Comparison of ENCODE assay signal across 13 cellular contexts in genomic region chr2:135050684-135051083, GRCh38. TPM values are rescaled to one million over a fixed set of nuclear protein-coding genes. Genes with fewer than 3 reads are reported as not detected.
DNase-seq lines count a peak whose midpoint lies in the region; ATAC-seq and TF ChIP-seq lines count a peak whose summit lies in the region.
"Had no signal": no experiment of that assay in that cellular context is flagged by ENCODE, and none has a peak within 500 bp of the region (broad histone marks: within the 10 kb centered on the region; RNA-seq: fewer than 3 reads in every experiment).

No MANE protein-coding gene starts in this region.

- no peak overlapping the region for H3K27ac ChIP-seq in OCI-LY7 (ENCODE audit: low read depth, low read length, poor library complexity, severe bottlenecking)
- no peak overlapping the region for H3K27ac ChIP-seq in neural progenitor cell
- no peak overlapping the region for H3K27ac ChIP-seq in breast epithelium
- H3K27ac ChIP-seq: RWPE1 had no signal

- no peak overlapping the region for H3K27ac Mint-ChIP-seq in Caco-2 (ENCODE audit: unreplicated experiment)
- peak overlapping the region in 1 of 2 donors; percentile 99 for H3K27ac Mint-ChIP-seq in effector memory CD8-positive, alpha-beta T cell
- no peak overlapping the region for H3K27ac Mint-ChIP-seq in neural progenitor cell

- TF ChIP-seq CTCF in Caco-2 (IDR thresholded peaks at IDR 0.05; ENCODE audit: insufficient read depth in 1 of 2, low read depth in 1 of 2, low read length in 1 of 2, severe bottlenecking in 1 of 2, unreplicated experiment in 1 of 2), result no peak
- TF ChIP-seq CTCF in OCI-LY7 (conservative IDR thresholded peaks at IDR 0.05; ENCODE audit: low read length), result no peak
- no peak for TF ChIP-seq CTCF in neural progenitor cell (IDR thresholded peaks at IDR 0.05)
- no peak for TF ChIP-seq CTCF in breast epithelium (IDR thresholded peaks at IDR 0.05)

- no peak for ATAC-seq in effector memory CD8-positive, alpha-beta T cell (replicated peaks)
- ATAC-seq in HG03039 (IDR thresholded peaks at IDR 0.05; ENCODE audit: unreplicated experiment), result no peak

- H3K4me3 Mint-ChIP-seq in Caco-2 (ENCODE audit: unreplicated experiment) (peak overlapping the region; percentile 99), neural progenitor cell (peak overlapping the region; percentile 52)
- peak overlapping the region; percentile 25 to 63 for H3K4me3 Mint-ChIP-seq in effector memory CD8-positive, alpha-beta T cell

- peaks cover 9% of the 10 kb centered on the region for H3K36me3 Mint-ChIP-seq in Caco-2 (ENCODE audit: insufficient read depth, unreplicated experiment)
- peaks cover 22% of the 10 kb centered on the region for H3K36me3 Mint-ChIP-seq in effector memory CD8-positive, alpha-beta T cell (ENCODE audit: insufficient read depth)
- peaks cover 1% of the 10 kb centered on the region for H3K36me3 Mint-ChIP-seq in neural progenitor cell

- H3K9me3 Mint-ChIP-seq in Caco-2 (ENCODE audit: unreplicated experiment) (no peaks in the 10 kb centered on the region), neural progenitor cell (no peaks in the 10 kb centered on the region)
- H3K9me3 Mint-ChIP-seq in effector memory CD8-positive, alpha-beta T cell, result no peaks in the 10 kb centered on the region

- H3K9me3 ChIP-seq in Caco-2 (no peaks in the 10 kb centered on the region), OCI-LY7 (ENCODE audit: low read length) (no peaks in the 10 kb centered on the region), neural progenitor cell (ENCODE audit: low read depth) (no peaks in the 10 kb centered on the region), breast epithelium (no peaks in the 10 kb centered on the region)

- no peak overlapping the region for H3K9ac ChIP-seq in neural progenitor cell

- H3K4me2 ChIP-seq in OCI-LY7 (ENCODE audit: low read length) (no peak overlapping the region), neural progenitor cell (no peak overlapping the region)

- H4K20me1 ChIP-seq in OCI-LY7 (ENCODE audit: insufficient read depth, low read length) (peaks cover 16% of the 10 kb centered on the region), neural progenitor cell (ENCODE audit: low read depth) (peaks cover 11% of the 10 kb centered on the region)

- no peaks in the 10 kb centered on the region for H3K9me2 ChIP-seq in OCI-LY7 (ENCODE audit: insufficient read depth, low read length)

- BruUV-seq in Caco-2 (replicated peaks; lab: Mats Ljungman, UMichigan) (no TSS peak), OCI-LY7 (replicated peaks; lab: Mats Ljungman, UMichigan) (no TSS peak)

- POLR2A ChIA-PET in Caco-2 (lab: Charles Lee), result no interaction called here
- POLR2A ChIA-PET in OCI-LY7 (lab: Charles Lee), result interaction anchor here (0.6 to 1.7 kb wide), 5 partner anchors 9 to 1203 kb away, joined by 3 to 5 read pairs (median 3); no protein-coding TSS in a partner anchor

- H3K4me3 ChIP-seq in Caco-2 (ENCODE audit: low read depth, low read length) (no peak overlapping the region), OCI-LY7 (ENCODE audit: low read depth, low read length, poor library complexity, severe bottlenecking) (no peak overlapping the region), neural progenitor cell (no peak overlapping the region), breast epithelium (no peak overlapping the region)

- CTCF ChIA-PET in Caco-2 (lab: Charles Lee), result no interaction called here
- CTCF ChIA-PET in OCI-LY7 (lab: Charles Lee; ENCODE audit: unreplicated experiment), result no interaction called here

- H3K79me2 ChIP-seq in OCI-LY7 (ENCODE audit: insufficient read depth, low read depth, low read length) (peaks cover 35% of the 10 kb centered on the region), neural progenitor cell (ENCODE audit: low read depth) (peaks cover 36% of the 10 kb centered on the region)

- TF ChIP-seq POLR2A in breast epithelium (IDR thresholded peaks at IDR 0.05), result no peak

- no peaks in the 10 kb centered on the region for H3K27me3 Mint-ChIP-seq in Caco-2 (ENCODE audit: insufficient read depth, unreplicated experiment)
- peaks cover 9% of the 10 kb centered on the region in 2 donors for H3K27me3 Mint-ChIP-seq in effector memory CD8-positive, alpha-beta T cell
- no peaks in the 10 kb centered on the region for H3K27me3 Mint-ChIP-seq in neural progenitor cell (ENCODE audit: insufficient read depth, low read depth)

- peaks cover 6% of the 10 kb centered on the region for H3F3A ChIP-seq in neural progenitor cell (ENCODE audit: low read depth)

- H3K27me3 ChIP-seq in Caco-2 (replicated peaks; ENCODE audit: control insufficient read depth, insufficient read depth, low read length) (no peaks in the 10 kb centered on the region), neural progenitor cell (no peaks in the 10 kb centered on the region), breast epithelium (no peaks in the 10 kb centered on the region)

- H2AFZ ChIP-seq in OCI-LY7 (ENCODE audit: low read length) (peak overlapping the region; percentile 54; the same call in 1 of the 2 replicates), neural progenitor cell (replicated peaks) (peak overlapping the region; percentile 60)

- no peaks in the 10 kb centered on the region; the same call in 1 of the 2 replicates for H3K36me3 ChIP-seq in Caco-2 (ENCODE audit: control insufficient read depth, insufficient read depth, low read length)
- peaks cover 19% of the 10 kb centered on the region for H3K36me3 ChIP-seq in OCI-LY7 (ENCODE audit: insufficient read depth, low read length)
- H3K36me3 ChIP-seq in neural progenitor cell, result peaks cover 6% of the 10 kb centered on the region
- no peaks in the 10 kb centered on the region for H3K36me3 ChIP-seq in breast epithelium

- H3K4me1 Mint-ChIP-seq in Caco-2 (ENCODE audit: low read depth, unreplicated experiment), result peaks cover 28% of the 10 kb centered on the region
- H3K4me1 Mint-ChIP-seq in effector memory CD8-positive, alpha-beta T cell (ENCODE audit: low read depth in 2 of 2), result peaks cover 15 to 18% of the 10 kb centered on the region in 2 donors
- H3K4me1 Mint-ChIP-seq in neural progenitor cell, result peaks cover 33% of the 10 kb centered on the region

- intact Hi-C loops in Caco-2 (cut with micrococcal nuclease; ENCODE audit: unreplicated experiment), result no loop called here
- intact Hi-C loops in OCI-LY7 (cut with micrococcal nuclease; ENCODE audit: unreplicated experiment), result loop anchor here (5.0 to 10.0 kb wide), 4 partner anchors 202 to 1344 kb away; partner anchors contain the start of gene UBXN4
- intact Hi-C loops in breast epithelium (cut with DNase I; ENCODE audit: low total_unique reads), result no loop called here

- DNase-seq in Caco-2 (no peak), OCI-LY7 (ENCODE audit: low spot score) (no peak), neural progenitor cell (ENCODE audit: low spot score) (no peak), dedifferentiated amniotic fluid mesenchymal stem cell (ENCODE audit: extremely low spot score) (no peak), breast epithelium (ENCODE audit: low spot score in 2 of 2) (no peak)
- DNase-seq in effector memory CD8-positive, alpha-beta T cell, result no peak
- DNase-seq: activated effector memory CD4-positive, alpha-beta T cell treated with Interleukin-2 at 50 U/mL for 16 hours; IMR-90; NCI-H1436 treated with DMSO at 0.1 percent for 48 hours had no signal

- H3K4me1 ChIP-seq in Caco-2 (peaks cover 5% of the 10 kb centered on the region; the same call in 1 of the 2 replicates), OCI-LY7 (ENCODE audit: insufficient read depth, low read length, poor library complexity, severe bottlenecking) (peaks cover 26% of the 10 kb centered on the region), neural progenitor cell (peaks cover 13% of the 10 kb centered on the region), breast epithelium (no peaks in the 10 kb centered on the region)

RNA-seq across cellular contexts. Expression of gene RAB3GAP1, which starts 1.4 kb away (rescaled TPM):
- 41.5 and 43.1 TPM in 2 replicates for total RNA-seq in Caco-2 (2022)
- total RNA-seq in OCI-LY7 (2014; rRNA removed; shearing (Covaris generic)), result 40.2 and 49.2 TPM in 2 replicates
- total RNA-seq in OCI-LY7 (2022), result 63.6 and 69.8 TPM in 2 replicates
- total RNA-seq in neural progenitor cell (ENCODE audit: low replicate concordance), result 45.5 and 71.2 TPM in 2 replicates
- total RNA-seq in breast epithelium, result 10 to 100 TPM; 53.9 to 70.5 (median 54.1) TPM

RNA-seq across cellular contexts. Expression of gene MAP3K19, which starts 3.4 kb away (rescaled TPM):
- total RNA-seq in Caco-2 (2022) (not detected in 2 replicates), OCI-LY7 (2022) (not detected in 2 replicates), neural progenitor cell (ENCODE audit: low replicate concordance) (not detected in 2 replicates), breast epithelium (not detected)
- total RNA-seq in OCI-LY7 (2014; rRNA removed; shearing (Covaris generic)), result not detected in 2 replicates
- total RNA-seq: IMR-90, lung microvascular endothelial cell, subcutaneous adipose tissue had no signal

Comparison
In these comparisons a context has a peak if more than half of its experiments do, and no peak if none do; other contexts are left out.
1. H3K4me3 Mint-ChIP-seq: peak in every context shown above with its lines; median percentile 99 in Caco-2; 52 in neural progenitor cell; 44 in effector memory CD8-positive, alpha-beta T cell.